8 cellular contexts compared by ENCODE assay signal in the genomic region with DNA sequence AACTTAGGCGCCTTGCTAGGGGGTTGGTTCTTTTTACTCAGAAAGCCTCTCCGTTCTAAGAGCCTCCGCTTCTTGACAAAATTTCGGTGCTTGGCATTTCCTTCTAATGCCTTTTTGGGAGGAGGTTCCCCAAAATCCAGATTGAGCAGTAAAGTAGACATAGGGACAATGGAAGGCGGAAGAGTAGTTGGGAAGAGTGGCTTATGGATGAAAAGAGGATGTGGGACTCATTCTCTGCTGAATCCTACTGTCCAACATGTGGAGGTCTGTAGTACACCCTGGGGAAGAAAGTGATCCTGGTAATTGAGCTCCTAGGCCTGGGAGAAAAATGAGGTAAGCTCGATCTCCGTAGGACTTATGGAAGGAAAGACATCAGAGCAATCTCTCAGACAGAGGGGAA. TPM values are rescaled to one million over a fixed set of nuclear protein-coding genes. Genes with fewer than 3 reads are reported as not detected.
DNase-seq lines count a peak whose midpoint lies in the region; ATAC-seq and TF ChIP-seq lines count a peak whose summit lies in the region.
"Had no signal": no experiment of that assay in that cellular context is flagged by ENCODE, and none has a peak within 500 bp of the region (broad histone marks: within the 10 kb centered on the region; RNA-seq: fewer than 3 reads in every experiment).

No MANE protein-coding gene starts in this region.

- H3K36me3 ChIP-seq in HEK293 (ENCODE audit: control insufficient read depth in 2 of 2, insufficient read depth in 1 of 2, low read length in 2 of 2) (peaks cover 4 to 57% of the 10 kb centered on the region in 2 experiments; a peak in 2 of 3 replicates), WERI-Rb-1 (peaks cover 60% of the 10 kb centered on the region), iPS-15b (ENCODE audit: control insufficient read depth, insufficient read depth, low read length) (peaks cover 21% of the 10 kb centered on the region), stomach (peaks cover 16 to 41% (median 36%) of the 10 kb centered on the region in 4 donors)

- TF ChIP-seq POLR2A in stomach (IDR thresholded peaks at IDR 0.05), result no peak

- DNase-seq in WERI-Rb-1, result no peak
- DNase-seq in stomach, result no peak
- DNase-seq in NCI-H2171 treated with DMSO at 0.1 percent for 48 hours (lab: John Stamatoyannopoulos, UW), result no peak
- no peak for DNase-seq in activated CD4-positive, alpha-beta T cell treated with anti-CD3 and anti-CD28 coated beads for 48 hours
- DNase-seq: NCI-H2227 treated with DMSO at 0.1 percent for 48 hours had no signal

- no peak for TF ChIP-seq EP300 in stomach (IDR thresholded peaks at IDR 0.05)

- H3K27me3 ChIP-seq in WERI-Rb-1 (ENCODE audit: insufficient read depth, low read depth, severe bottlenecking) (no peaks in the 10 kb centered on the region), iPS-15b (ENCODE audit: control insufficient read depth, insufficient read depth, low read length) (no peaks in the 10 kb centered on the region), stomach (no peaks in the 10 kb centered on the region)

- H3K9ac ChIP-seq in iPS-15b (ENCODE audit: low read depth, low read length), result peak overlapping the region; percentile 85

- CTCF ChIA-PET in HEK293 (lab: Yijun Ruan, JAX), result interaction anchor here (0.6 to 10.1 kb wide), 25 partner anchors 12 to 346 kb away, joined by 3 to 526 read pairs (median 22); partner anchors contain the start of genes CRABP2, INSRR, MRPL24 and NES

- H3K4me1 ChIP-seq in HEK293 (ENCODE audit: control insufficient read depth, insufficient read depth, low read length), result peaks cover 7% of the 10 kb centered on the region
- H3K4me1 ChIP-seq in iPS-15b (ENCODE audit: control insufficient read depth, insufficient read depth, low read length), result peaks cover 21% of the 10 kb centered on the region
- H3K4me1 ChIP-seq in stomach, result peaks cover 36 to 67% (median 60%) of the 10 kb centered on the region in 4 donors

- 39 to 53% (median 44%) methylated on average over 7 of the region's 7 CpGs for WGBS in stomach, 5 donors

- H3K27ac ChIP-seq in HEK293 (ENCODE audit: extremely low read depth, low read depth, low read length), result peak overlapping the region; percentile 67; the same call in 1 of the 2 replicates
- H3K27ac ChIP-seq in WERI-Rb-1, result peak overlapping the region; percentile 70
- H3K27ac ChIP-seq in stomach, result peak overlapping the region in 4 of 5 donors; percentile 98 to 99 (median 99)

- intact Hi-C loops in stomach (cut with DNase I; ENCODE audit: low total_unique reads), result loop anchor here (5.0 kb wide), 1 partner anchor 35 kb away; no protein-coding TSS in a partner anchor

- ATAC-seq in esophagus mucosa, result no peak

- H3K9me3 ChIP-seq in HEK293 (ENCODE audit: control insufficient read depth, insufficient read depth, low read depth, low read length) (no peaks in the 10 kb centered on the region), WERI-Rb-1 (ENCODE audit: severe bottlenecking) (no peaks in the 10 kb centered on the region), iPS-15b (ENCODE audit: control insufficient read depth, insufficient read depth, low read length) (no peaks in the 10 kb centered on the region), stomach (no peaks in the 10 kb centered on the region)

- no peak for TF ChIP-seq CTCF in HEK293 (tag by site-specific recombination; IDR thresholded peaks at IDR 0.05)
- TF ChIP-seq CTCF in WERI-Rb-1 (IDR thresholded peaks at IDR 0.05; ENCODE audit: low read depth, low read length), result no peak
- no peak for TF ChIP-seq CTCF in stomach (IDR thresholded peaks at IDR 0.05)

- peak overlapping the region; percentile 85 for H3K4me3 ChIP-seq in HEK293 (ENCODE audit: low read depth, low read length)
- peak overlapping the region; percentile 96 for H3K4me3 ChIP-seq in WERI-Rb-1 (ENCODE audit: low read depth, low read length)
- H3K4me3 ChIP-seq in iPS-15b (ENCODE audit: low read depth, low read length), result peak overlapping the region; percentile 99
- peak overlapping the region; percentile 67 to 94 (median 78) for H3K4me3 ChIP-seq in stomach

- POLR2A ChIA-PET in HEK293 (lab: Yijun Ruan, JAX), result interaction anchor here (1.3 to 4.8 kb wide), 11 partner anchors 14 to 133 kb away, joined by 5 to 84 read pairs (median 14); partner anchors contain the start of genes HAPLN2, HDGF, MRPL24 and NTRK1

TF ChIP-seq in HEK293, 187 proteins besides CTCF, POLR2A, EP300 and RAD21:
- TF ChIP-seq ZNF394 (tag by site-specific recombination; IDR thresholded peaks at IDR 0.05; ENCODE audit: borderline replicate concordance) (no peak), ZNF366 (tag by site-specific recombination; conservative IDR thresholded peaks at IDR 0.05) (peak; percentile 52; the same call in 1 of the 2 replicates), ZNF221 (tag by site-specific recombination; IDR thresholded peaks at IDR 0.05; ENCODE audit: borderline replicate concordance) (no peak)

RNA-seq across cellular contexts. Expression of gene METTL25B, which starts 0.8 kb away (rescaled TPM):
- 10 to 100 TPM; 15.2 to 90.2 (median 72.4) TPM for total RNA-seq in stomach
- 10 to 100 TPM; 31.0 to 50.2 (median 43.5) TPM for polyA plus RNA-seq in stomach
- total RNA-seq in esophagus mucosa, result 23.5 TPM

RNA-seq across cellular contexts. Expression of gene ISG20L2, which starts 1.1 kb away (rescaled TPM):
- total RNA-seq in stomach (10 to 100 TPM in 3 of 5 donors, 1 to 10 TPM in 2; 4.5 to 65.5 (median 24.3) TPM), esophagus mucosa (27.5 TPM)
- polyA plus RNA-seq in stomach, result 10 to 100 TPM in 2 of 3 donors, 1 to 10 TPM in 1; 7.5 to 12.3 (median 11.0) TPM

RNA-seq across cellular contexts. Expression of gene MRPL24, which starts 13.4 kb away (rescaled TPM):
- total RNA-seq in stomach (10 to 100 TPM; 15.6 to 56.8 (median 33.3) TPM), esophagus mucosa (67.4 TPM)
- 100 to 1,000 TPM in 2 of 3 donors, 10 to 100 TPM in 1; 91.6 to 113 (median 111) TPM for polyA plus RNA-seq in stomach

RNA-seq across cellular contexts. Expression of gene CRABP2, which starts 22.1 kb away (rescaled TPM):
- total RNA-seq in stomach (1 to 10 TPM in 1 of 5 donors, under 1 TPM in 1, not detected in 3; 0.72 to 2.0 TPM), esophagus mucosa (1,373 TPM)
- polyA plus RNA-seq in stomach, result 100 to 1,000 TPM in 1 of 3 donors, 1 to 10 TPM in 2; 6.9 to 207 (median 7.5) TPM

RNA-seq across cellular contexts. Expression of gene HDGF, which starts 24.0 kb away (rescaled TPM):
- total RNA-seq in stomach (100 to 1,000 TPM in 4 of 5 donors, 10 to 100 TPM in 1; 81.7 to 214 (median 163) TPM), esophagus mucosa (205 TPM)
- polyA plus RNA-seq in stomach, result 100 to 1,000 TPM; 114 to 165 (median 144) TPM
